Comparison of ENCODE assay signal across 9 cellular contexts in the genomic region with DNA sequence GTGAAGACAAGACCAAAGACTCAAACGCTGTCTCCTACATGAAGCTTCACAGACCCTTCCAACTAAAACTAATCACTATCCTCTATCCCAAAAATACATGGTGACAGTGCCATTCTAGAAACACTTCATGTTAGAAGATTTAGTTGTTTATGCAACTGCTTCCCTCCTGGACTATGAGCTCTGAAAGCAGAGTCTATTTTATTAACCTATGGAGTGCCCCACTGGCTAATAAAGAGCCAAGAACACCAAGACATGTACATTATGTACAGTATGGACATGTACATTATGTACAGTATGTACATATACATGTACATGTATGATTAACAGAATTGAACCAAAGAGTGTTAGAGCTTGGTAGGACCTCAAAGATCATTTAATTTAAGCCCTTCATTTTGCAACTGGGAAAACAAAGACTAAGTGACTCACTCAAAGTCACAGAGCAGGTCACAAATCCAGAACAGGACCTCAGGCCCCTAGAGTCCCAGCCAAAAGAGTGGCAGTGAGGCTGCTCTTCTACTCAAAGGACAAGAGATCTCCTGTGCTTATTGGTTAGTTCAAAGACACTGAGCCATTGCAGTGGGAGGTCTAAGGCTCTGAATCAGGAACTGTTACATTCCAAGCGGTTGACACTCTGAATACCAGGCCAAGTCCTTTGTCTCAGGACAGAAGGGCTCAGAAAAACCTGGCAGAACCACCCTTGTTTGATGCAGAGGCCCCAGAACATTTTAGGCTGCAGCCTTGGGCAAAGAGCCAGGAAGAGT.
DNase-seq lines count a peak whose midpoint lies in the region; ATAC-seq, FAIRE-seq and TF ChIP-seq lines count a peak whose summit lies in the region.
"Had no signal": no experiment of that assay in that cellular context is flagged by ENCODE, and none has a peak within 500 bp of the region (broad histone marks: within the 10 kb centered on the region; RNA-seq: fewer than 3 reads in every experiment).

No MANE protein-coding gene starts in this region.

- ATAC-seq in HCT116: peak; percentile 98
- peak; percentile 64 to 77 for ATAC-seq in right cardiac atrium
- ATAC-seq in activated CD8-positive, alpha-beta T cell treated with anti-CD3 and anti-CD28 coated beads for 36 hours: no peak

- H3K36me3 ChIP-seq in HCT116 (ENCODE audit: control insufficient read depth in 1 of 2, insufficient read depth in 2 of 2, low read length in 2 of 2) (no peaks in the 10 kb centered on the region), astrocyte (ENCODE audit: insufficient read depth, low read length) (no peaks in the 10 kb centered on the region), skeletal muscle satellite cell (ENCODE audit: insufficient read depth, low read length) (no peaks in the 10 kb centered on the region)

- H3K9me3 ChIP-seq in HCT116 (ENCODE audit: control insufficient read depth in 1 of 2, insufficient read depth in 1 of 2, low read depth in 1 of 2, low read length in 2 of 2) (no peaks in the 10 kb centered on the region), astrocyte (ENCODE audit: insufficient read depth, low read depth, low read length) (no peaks in the 10 kb centered on the region), right cardiac atrium (ENCODE audit: control insufficient read depth, low read length) (no peaks in the 10 kb centered on the region), skeletal muscle satellite cell (replicated peaks; ENCODE audit: low read length) (no peaks in the 10 kb centered on the region)

- H3K79me2 ChIP-seq in HCT116 (ENCODE audit: insufficient read depth, low read length) (no peaks in the 10 kb centered on the region), astrocyte (ENCODE audit: insufficient read depth, low read length) (peaks cover 20% of the 10 kb centered on the region)

- CTCF ChIA-PET in HCT116 (lab: Charles Lee): interaction anchor here (1.2 kb wide), 1 partner anchor 16 kb away, joined by 8 read pairs; no protein-coding TSS in a partner anchor
- CTCF ChIA-PET in activated CD8-positive, alpha-beta T cell treated with anti-CD3 and anti-CD28 coated beads for 36 hours (lab: Charles Lee): interaction anchor here (1.7 kb wide), 1 partner anchor 15 kb away, joined by 5 read pairs; no protein-coding TSS in a partner anchor

- WGBS in right cardiac atrium: 66% methylated on average over 2 of the region's 2 CpGs

- peak overlapping the region; percentile 28 for H3K4me3 Mint-ChIP-seq in astrocyte (ENCODE audit: unreplicated experiment)
- H3K4me3 Mint-ChIP-seq in activated CD8-positive, alpha-beta T cell treated with anti-CD3 and anti-CD28 coated beads for 36 hours: no peak overlapping the region

- RAD21 ChIA-PET in HCT116 (lab: Charles Lee; ENCODE audit: low non-redundant PET in 1 of 2, low total read pairs in 2 of 2, uncharacterized antibody in 2 of 2, unreplicated experiment in 2 of 2): no interaction called here

- H3K9ac ChIP-seq in HCT116 (ENCODE audit: low read length) (peak overlapping the region; percentile 29), astrocyte (ENCODE audit: low read length) (peak overlapping the region; percentile 50), skeletal muscle satellite cell (ENCODE audit: low read depth, low read length) (no peak overlapping the region)

- peak; percentile 83 for FAIRE-seq in astrocyte (lab: Jason Lieb, UNC)

- no peaks in the 10 kb centered on the region for H3K9me2 ChIP-seq in HCT116 (ENCODE audit: insufficient read depth)

- no peak for TF ChIP-seq CTCF in HCT116 (IDR thresholded peaks at IDR 0.05 in 2 of 3, conservative IDR thresholded peaks at IDR 0.05 in 1 of 3; ENCODE audit: borderline replicate concordance in 1 of 3, insufficient read depth in 1 of 3, low read depth in 2 of 3, low read length in 2 of 3)
- TF ChIP-seq CTCF in astrocyte (IDR thresholded peaks at IDR 0.05; ENCODE audit: insufficient read depth, low read depth, low read length): no peak
- TF ChIP-seq CTCF in activated CD8-positive, alpha-beta T cell treated with anti-CD3 and anti-CD28 coated beads for 36 hours (IDR thresholded peaks at IDR 0.05): no peak

- TF ChIP-seq POLR2A in HCT116 (IDR thresholded peaks at IDR 0.05; ENCODE audit: borderline replicate concordance, extremely low read depth, insufficient read depth, insufficient read length): no peak

- no peaks in the 10 kb centered on the region for H3K9me3 Mint-ChIP-seq in astrocyte (ENCODE audit: unreplicated experiment)
- no peaks in the 10 kb centered on the region for H3K9me3 Mint-ChIP-seq in activated CD8-positive, alpha-beta T cell treated with anti-CD3 and anti-CD28 coated beads for 36 hours

- peaks cover 7% of the 10 kb centered on the region for H3K36me3 Mint-ChIP-seq in astrocyte (ENCODE audit: low read depth, unreplicated experiment)
- no peaks in the 10 kb centered on the region for H3K36me3 Mint-ChIP-seq in activated CD8-positive, alpha-beta T cell treated with anti-CD3 and anti-CD28 coated beads for 36 hours (ENCODE audit: low read depth)

- H3K4me1 ChIP-seq in HCT116 (ENCODE audit: control insufficient read depth in 1 of 2, insufficient read depth in 2 of 2, low read length in 2 of 2) (peaks cover 19 to 26% of the 10 kb centered on the region in 2 experiments), astrocyte (ENCODE audit: insufficient read depth, low read length) (peaks cover 7% of the 10 kb centered on the region), right cardiac atrium (ENCODE audit: control insufficient read depth, insufficient read depth, low read length) (peaks cover 4% of the 10 kb centered on the region), skeletal muscle satellite cell (ENCODE audit: control insufficient read depth, insufficient read depth, low read length) (peaks cover 13% of the 10 kb centered on the region)

- H3K27me3 ChIP-seq in HCT116 (ENCODE audit: insufficient read depth, low read length): no peaks in the 10 kb centered on the region
- no peaks in the 10 kb centered on the region for H3K27me3 ChIP-seq in astrocyte (ENCODE audit: insufficient read depth, low read length)
- no peaks in the 10 kb centered on the region for H3K27me3 ChIP-seq in right cardiac atrium (ENCODE audit: control insufficient read depth, insufficient read depth)
- no peaks in the 10 kb centered on the region for H3K27me3 ChIP-seq in skeletal muscle satellite cell (ENCODE audit: control insufficient read depth, insufficient read depth, low read length)

- TSS peak; percentile 82 for BruUV-seq in HCT116 (replicated peaks; lab: Mats Ljungman, UMichigan)

- H4K20me1 ChIP-seq in HCT116 (ENCODE audit: insufficient read depth): no peaks in the 10 kb centered on the region
- peaks cover 22% of the 10 kb centered on the region for H4K20me1 ChIP-seq in astrocyte (ENCODE audit: insufficient read depth, low read length)

- POLR2A ChIA-PET in HCT116 (lab: Charles Lee): no interaction called here
- POLR2A ChIA-PET in activated CD8-positive, alpha-beta T cell treated with anti-CD3 and anti-CD28 coated beads for 36 hours (lab: Charles Lee): no interaction called here

- H3K27ac Mint-ChIP-seq in astrocyte (ENCODE audit: unreplicated experiment): peak overlapping the region; percentile 98
- H3K27ac Mint-ChIP-seq in activated CD8-positive, alpha-beta T cell treated with anti-CD3 and anti-CD28 coated beads for 36 hours: no peak overlapping the region

- H3K4me2 ChIP-seq in HCT116 (ENCODE audit: low read length) (peak overlapping the region; percentile 63), astrocyte (ENCODE audit: low read length) (peak overlapping the region; percentile 44), skeletal muscle satellite cell (ENCODE audit: low read length) (peak overlapping the region; percentile 6)

- H2AFZ ChIP-seq in HCT116 (ENCODE audit: low read depth, low read length, poor library complexity, severe bottlenecking): no peak overlapping the region
- peak overlapping the region; percentile 18 for H2AFZ ChIP-seq in astrocyte (ENCODE audit: low read depth, low read length)

- peak overlapping the region; percentile 9 to 19; a peak in 2 of 4 replicates for H3K4me3 ChIP-seq in HCT116 (replicated peaks in 1 of 2; ENCODE audit: low read depth in 1 of 2, low read length in 2 of 2)
- H3K4me3 ChIP-seq in astrocyte (ENCODE audit: insufficient read depth, low read depth, low read length): no peak overlapping the region
- H3K4me3 ChIP-seq in right cardiac atrium (ENCODE audit: low read length): no peak overlapping the region
- H3K4me3 ChIP-seq in skeletal muscle satellite cell (ENCODE audit: low read length): no peak overlapping the region
- H3K4me3 ChIP-seq: skin epidermis had no signal

- H3K27me3 Mint-ChIP-seq in astrocyte (ENCODE audit: low read depth, unreplicated experiment): no peaks in the 10 kb centered on the region
- no peaks in the 10 kb centered on the region for H3K27me3 Mint-ChIP-seq in activated CD8-positive, alpha-beta T cell treated with anti-CD3 and anti-CD28 coated beads for 36 hours

- H3K27ac ChIP-seq in HCT116 (ENCODE audit: low read depth, low read length) (peak overlapping the region; percentile 65), astrocyte (ENCODE audit: low read depth, low read length) (peak overlapping the region; percentile 62), right cardiac atrium (ENCODE audit: low read length) (no peak overlapping the region)

- peaks cover 11% of the 10 kb centered on the region for H3K4me1 Mint-ChIP-seq in astrocyte (ENCODE audit: low read depth, unreplicated experiment)
- H3K4me1 Mint-ChIP-seq in activated CD8-positive, alpha-beta T cell treated with anti-CD3 and anti-CD28 coated beads for 36 hours (ENCODE audit: low read depth): no peaks in the 10 kb centered on the region

- DNase-seq in HCT116 (ENCODE audit: low read depth, low spot score): peak; percentile 90
- peak; percentile 90 for DNase-seq in astrocyte (ENCODE audit: low read depth)
- DNase-seq in right cardiac atrium: no peak
- DNase-seq in epidermal melanocyte (ENCODE audit: insufficient read length, low spot score): no peak
- DNase-seq in activated CD8-positive, alpha-beta T cell treated with anti-CD3 and anti-CD28 coated beads for 36 hours: no peak
- DNase-seq in superior temporal gyrus (ENCODE audit: extremely low spot score): no peak
- DNase-seq in Kasumi-1 (lab: John Stamatoyannopoulos, UW): no peak

- TF ChIP-seq RAD21 in HCT116 (IDR thresholded peaks at IDR 0.05; ENCODE audit: low read depth): 0 out of 2 replicates have a peak, but pooled peaks have one; percentile 25

- intact Hi-C loops in HCT116 (cut with micrococcal nuclease): no loop called here
- intact Hi-C loops in right cardiac atrium (cut with DNase I): no loop called here
- intact Hi-C loops in activated CD8-positive, alpha-beta T cell treated with anti-CD3 and anti-CD28 coated beads for 36 hours (cut with micrococcal nuclease): no loop called here

TF ChIP-seq in HCT116, 20 proteins besides CTCF, POLR2A, EP300 and RAD21 (continues in another document):
- TF ChIP-seq, protein P1, sequence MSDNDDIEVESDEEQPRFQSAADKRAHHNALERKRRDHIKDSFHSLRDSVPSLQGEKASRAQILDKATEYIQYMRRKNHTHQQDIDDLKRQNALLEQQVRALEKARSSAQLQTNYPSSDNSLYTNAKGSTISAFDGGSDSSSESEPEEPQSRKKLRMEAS (IDR thresholded peaks at IDR 0.05): peak; percentile 26; the same call in 1 of the 2 replicates
- TF ChIP-seq ELF1 (IDR thresholded peaks at IDR 0.05; ENCODE audit: borderline replicate concordance, low read depth) (no peak; the same call in 1 of the 2 replicates), ZFX (IDR thresholded peaks at IDR 0.05) (no peak), ZNF274 (IDR thresholded peaks at IDR 0.05; ENCODE audit: low read depth, low read length) (no peak), SIN3A (IDR thresholded peaks at IDR 0.05; ENCODE audit: low read depth) (peak; percentile 68)

Comparison
In these comparisons a context has a peak if more than half of its experiments do, and no peak if none do; other contexts are left out.
1. DNase-seq: peak in HCT116 (single experiment) and astrocyte (single experiment); none in right cardiac atrium (0 of 3), epidermal melanocyte (single experiment), activated CD8-positive, alpha-beta T cell treated with anti-CD3 and anti-CD28 coated beads for 36 hours (single experiment), superior temporal gyrus (single experiment) and Kasumi-1 (0 of 2).
2. H3K4me2 ChIP-seq: peak in every context shown above with its lines; median percentile 63 in HCT116; 44 in astrocyte; 6 in skeletal muscle satellite cell.
3. H3K4me3 ChIP-seq: peak in HCT116 (2 of 2); none in astrocyte (single experiment), right cardiac atrium (single experiment) and skeletal muscle satellite cell (single experiment).